ENCODE assay signal across 8 cellular contexts in the genomic region with DNA sequence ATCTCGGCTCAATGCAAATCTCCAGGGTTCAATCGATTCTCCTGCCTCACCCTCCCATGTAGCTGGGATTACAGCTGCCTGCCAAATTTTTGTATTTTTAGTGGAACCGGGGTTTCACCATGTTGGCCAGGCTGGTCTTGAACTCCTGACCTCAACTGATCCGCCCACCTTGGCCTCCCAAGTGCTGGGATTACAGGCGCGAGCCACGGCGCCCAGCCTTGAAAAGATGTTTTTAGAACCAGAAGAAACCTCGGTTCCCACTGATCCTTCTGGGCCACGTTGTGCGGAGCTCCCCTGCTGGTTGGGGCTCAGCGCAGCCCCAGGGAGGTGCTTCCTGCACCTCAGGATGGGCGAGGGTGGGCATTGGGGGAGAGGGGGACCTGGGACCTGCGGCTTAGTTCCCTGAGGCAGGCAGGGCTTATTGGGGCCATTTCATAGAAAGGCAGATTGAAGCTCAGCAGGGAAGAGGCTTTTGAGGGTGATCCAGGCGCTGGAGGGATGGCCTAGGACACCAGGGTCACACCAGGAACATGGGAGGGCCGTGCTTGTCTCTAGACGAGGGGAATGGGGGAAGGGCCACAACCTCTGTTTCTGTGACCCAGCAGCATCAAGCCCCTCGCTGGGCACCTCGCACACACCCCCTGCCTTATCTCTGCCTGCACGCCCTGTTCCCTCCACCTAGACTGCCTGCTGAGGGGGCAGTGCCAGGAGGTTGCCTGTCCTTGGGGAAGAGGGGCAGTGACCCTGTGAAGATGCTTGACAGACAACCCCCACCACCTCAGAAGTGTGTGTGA. TPM values are rescaled to one million over a fixed set of nuclear protein-coding genes. Genes with fewer than 3 reads are reported as not detected.
DNase-seq lines count a peak whose midpoint lies in the region; ATAC-seq, FAIRE-seq and TF ChIP-seq lines count a peak whose summit lies in the region.
"Had no signal": no experiment of that assay in that cellular context is flagged by ENCODE, and none has a peak within 500 bp of the region (broad histone marks: within the 10 kb centered on the region; RNA-seq: fewer than 3 reads in every experiment).

No MANE protein-coding gene starts in this region.

- TF ChIP-seq POLR2A in right lobe of liver (IDR thresholded peaks at IDR 0.05), result no peak

- no peak for DNase-seq in ascending aorta (ENCODE audit: low spot score in 2 of 2)
- DNase-seq in right lobe of liver, result peak; percentile 23 to 68 (median 68)
- DNase-seq in RCC 7860 (ENCODE audit: low spot score), result no peak
- DNase-seq in GM10248 (ENCODE audit: extremely low spot score), result no peak
- DNase-seq in DMS53 treated with DMSO at 0.1 percent for 48 hours (lab: John Stamatoyannopoulos, UW; ENCODE audit: unreplicated experiment), result no peak
- DNase-seq: PC-9 had no signal

- 27% methylated on average over 10 of the region's 20 CpGs for WGBS in right lobe of liver (ENCODE audit: insufficient coverage, low coverage, low lambda C conversion rate, missing lambda C conversion rate)
- 86% methylated on average over 20 of the region's 20 CpGs for WGBS in thymus

- H3K4me1 ChIP-seq in OCI-LY1 (ENCODE audit: insufficient read depth, low read length, severe bottlenecking), result peaks cover 23% of the 10 kb centered on the region
- peaks cover 8 to 11% of the 10 kb centered on the region in 2 donors for H3K4me1 ChIP-seq in ascending aorta
- H3K4me1 ChIP-seq in right lobe of liver, result peaks cover 0 to 33% (median 4%) of the 10 kb centered on the region in 4 donors
- peaks cover 40% of the 10 kb centered on the region for H3K4me1 ChIP-seq in thymus (ENCODE audit: control insufficient read depth, insufficient read depth, low read length)

- H3K79me2 ChIP-seq in OCI-LY1 (ENCODE audit: insufficient read depth, low read length), result no peaks in the 10 kb centered on the region

- no peaks in the 10 kb centered on the region for H3K9me2 ChIP-seq in OCI-LY1 (ENCODE audit: low read depth, low read length)

- H3K9me3 ChIP-seq in OCI-LY1 (ENCODE audit: low read length) (no peaks in the 10 kb centered on the region; the same call in 1 of the 2 replicates), ascending aorta (no peaks in the 10 kb centered on the region), right lobe of liver (no peaks in the 10 kb centered on the region), thymus (ENCODE audit: control insufficient read depth) (no peaks in the 10 kb centered on the region)

- POLR2A ChIA-PET in GM10248 (lab: Yijun Ruan, JAX), result no interaction called here

- H2AFZ ChIP-seq in OCI-LY1 (ENCODE audit: low read length), result no peak overlapping the region
- H2AFZ ChIP-seq: PC-9 had no signal

- ATAC-seq in right lobe of liver, result peak; percentile 42 to 73 (median 54)

- peak overlapping the region; percentile 60 for H3K27ac ChIP-seq in OCI-LY1 (ENCODE audit: low read depth, low read length, poor library complexity, severe bottlenecking)
- H3K27ac ChIP-seq in ascending aorta, result peak overlapping the region; percentile 68 to 77
- peak overlapping the region; percentile 19 to 60 (median 60) for H3K27ac ChIP-seq in right lobe of liver
- H3K27ac ChIP-seq in thymus (ENCODE audit: low read depth), result peak overlapping the region; percentile 96
- H3K27ac ChIP-seq: PC-9 had no signal

- no peaks in the 10 kb centered on the region for H3F3A ChIP-seq in OCI-LY1 (ENCODE audit: insufficient read depth, low read length)

- peak overlapping the region; percentile 57 for H3K4me2 ChIP-seq in OCI-LY1 (ENCODE audit: low read length)
- H3K4me2 ChIP-seq: PC-9 had no signal

- peak overlapping the region; percentile 55 for H3K9ac ChIP-seq in OCI-LY1 (ENCODE audit: low read length)

- TF ChIP-seq CTCF in OCI-LY1 (IDR thresholded peaks at IDR 0.05; ENCODE audit: low read length) (no peak), ascending aorta (IDR thresholded peaks at IDR 0.05) (no peak), right lobe of liver (IDR thresholded peaks at IDR 0.05) (no peak), GM10248 (IDR thresholded peaks at IDR 0.05; ENCODE audit: control extremely low read depth, extremely low read depth, low read depth, missing control alignments) (no peak)

- H3K36me3 ChIP-seq in OCI-LY1 (ENCODE audit: insufficient read depth, low read length) (no peaks in the 10 kb centered on the region), ascending aorta (peaks cover under 1 to 8% of the 10 kb centered on the region in 2 donors), right lobe of liver (peaks cover 0 to 26% (median 10%) of the 10 kb centered on the region in 4 donors), thymus (ENCODE audit: control insufficient read depth, insufficient read depth) (peaks cover 14% of the 10 kb centered on the region)

- no peak for FAIRE-seq in RCC 7860 (lab: Jason Lieb, UNC)

- H3K27me3 ChIP-seq in OCI-LY1 (ENCODE audit: insufficient read depth, low read length) (no peaks in the 10 kb centered on the region), ascending aorta (no peaks in the 10 kb centered on the region), right lobe of liver (no peaks in the 10 kb centered on the region), thymus (ENCODE audit: control insufficient read depth, insufficient read depth) (no peaks in the 10 kb centered on the region)

- CTCF ChIA-PET in GM10248 (lab: Yijun Ruan, JAX), result interaction anchor here (1.2 to 1.7 kb wide), 2 partner anchors 16 to 17 kb away, joined by 3 to 4 read pairs; no protein-coding TSS in a partner anchor

- intact Hi-C loops in ascending aorta (cut with DNase I) (no loop called here), right lobe of liver (cut with DNase I) (no loop called here)

- H4K20me1 ChIP-seq in OCI-LY1 (ENCODE audit: insufficient read depth, low read length), result no peaks in the 10 kb centered on the region

- peak overlapping the region; percentile 52 for H3K4me3 ChIP-seq in OCI-LY1 (ENCODE audit: low read depth, low read length, poor library complexity, severe bottlenecking)
- H3K4me3 ChIP-seq in ascending aorta, result peak overlapping the region; percentile 1 to 51
- no peak overlapping the region for H3K4me3 ChIP-seq in right lobe of liver
- H3K4me3 ChIP-seq in thymus (ENCODE audit: low read length), result peak overlapping the region; percentile 59
- H3K4me3 ChIP-seq: PC-9 had no signal

RNA-seq across cellular contexts. Expression of a gene that starts 6.3 kb away (rescaled TPM):
- total RNA-seq in ascending aorta (261 TPM), right lobe of liver (100 to 1,000 TPM in 3 of 6 experiments, 10 to 100 TPM in 3; 94.4 to 120 (median 103) TPM)
- polyA plus RNA-seq in thymus, result 247 TPM

RNA-seq across cellular contexts. Expression of a gene that starts 44.4 kb away (rescaled TPM):
- total RNA-seq in ascending aorta (70.6 TPM), right lobe of liver (10 to 100 TPM; 34.9 to 51.8 (median 40.7) TPM)
- 43.9 TPM for polyA plus RNA-seq in thymus

Comparison
In these comparisons a context has a peak if more than half of its experiments do, and no peak if none do; other contexts are left out.
1. H3K4me3 ChIP-seq: peak in OCI-LY1 (single experiment), ascending aorta (2 of 2) and thymus (single experiment); none in right lobe of liver (0 of 3).
2. DNase-seq: peak in right lobe of liver (3 of 3); none in ascending aorta (0 of 2), RCC 7860 (single experiment), GM10248 (single experiment) and DMS53 treated with DMSO at 0.1 percent for 48 hours (single experiment).
3. Peak in every context shown above with its lines, with median percentiles within 50 percentile points of each other: H3K27ac ChIP-seq.